ENCODE assay signal across 9 cellular contexts in the genomic region with DNA sequence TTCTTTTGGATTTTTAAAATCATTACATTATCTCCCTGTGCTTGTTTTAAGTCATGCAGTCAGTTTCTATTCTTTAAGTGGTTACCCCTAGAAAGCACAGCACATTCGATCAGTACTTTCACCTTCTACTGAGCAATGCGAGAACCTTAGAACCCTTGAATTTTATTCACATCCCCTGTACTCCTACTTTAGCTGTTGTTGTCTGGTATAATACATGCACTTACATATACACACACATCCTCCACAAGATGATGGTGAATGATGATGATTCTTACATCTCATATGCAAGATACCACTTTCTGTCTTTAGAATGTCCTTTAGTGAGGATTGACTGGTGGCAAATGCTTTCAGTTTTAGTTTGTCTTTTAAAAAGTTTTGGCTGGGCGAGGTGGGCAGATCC. TPM values are rescaled to one million over a fixed set of nuclear protein-coding genes. Genes with fewer than 3 reads are reported as not detected.
A peak's percentile ranks its signal among the peaks of the same experiment; 100 is the strongest.
DNase-seq lines count a peak whose midpoint lies in the region; ATAC-seq, FAIRE-seq and TF ChIP-seq lines count a peak whose summit lies in the region.
"Had no signal": no experiment of that assay in that cellular context is flagged by ENCODE, and none has a peak within 500 bp of the region (broad histone marks: within the 10 kb centered on the region; RNA-seq: fewer than 3 reads in every experiment).

No MANE protein-coding gene starts in this region.

- peak overlapping the region; percentile 46 for H3K27ac Mint-ChIP-seq in activated naive CD8-positive, alpha-beta T cell treated with anti-CD3 and anti-CD28 coated beads for 36 hours

- peak; percentile 60 for ATAC-seq in GM19452 (IDR thresholded peaks at IDR 0.05; ENCODE audit: unreplicated experiment)
- ATAC-seq in HG03103 (IDR thresholded peaks at IDR 0.05; ENCODE audit: low read depth, unreplicated experiment): peak; percentile 54

- H3K36me3 Mint-ChIP-seq in activated naive CD8-positive, alpha-beta T cell treated with anti-CD3 and anti-CD28 coated beads for 36 hours: peaks cover 3% of the 10 kb centered on the region

- H3K9me3 Mint-ChIP-seq in activated naive CD8-positive, alpha-beta T cell treated with anti-CD3 and anti-CD28 coated beads for 36 hours: no peaks in the 10 kb centered on the region

- DNase-seq in GM12891 (ENCODE audit: insufficient read length, low spot score) (no peak), NOMO-1 (lab: John Stamatoyannopoulos, UW; ENCODE audit: unreplicated experiment in 2 of 2) (no peak), KG1 (lab: John Stamatoyannopoulos, UW) (no peak)
- no peak for DNase-seq in activated naive CD8-positive, alpha-beta T cell treated with anti-CD3 and anti-CD28 coated beads for 36 hours
- no peak for DNase-seq in stimulated activated CD4-positive, alpha-beta T cell treated with anti-CD3 and anti-CD28 coated beads, Interleukin-4, amount 100 ng/mL, for 4 hours
- no peak for DNase-seq in activated CD4-positive, alpha-beta T cell treated with anti-CD3 and anti-CD28 coated beads for 48 hours
- DNase-seq: activated gamma-delta T cell had no signal

- FAIRE-seq in GM12891 (lab: Jason Lieb, UNC): peak; percentile 91

- peaks cover 29% of the 10 kb centered on the region for H3K4me1 Mint-ChIP-seq in activated naive CD8-positive, alpha-beta T cell treated with anti-CD3 and anti-CD28 coated beads for 36 hours

- peak overlapping the region; percentile 44 for H3K4me3 Mint-ChIP-seq in activated naive CD8-positive, alpha-beta T cell treated with anti-CD3 and anti-CD28 coated beads for 36 hours

- H3K27me3 Mint-ChIP-seq in activated naive CD8-positive, alpha-beta T cell treated with anti-CD3 and anti-CD28 coated beads for 36 hours: no peaks in the 10 kb centered on the region

- TF ChIP-seq POLR2A in GM12891 (IDR thresholded peaks at IDR 0.05; ENCODE audit: low read depth, low read length): no peak

TF ChIP-seq in GM12891, 5 proteins besides CTCF, POLR2A, EP300 and RAD21:
- TF ChIP-seq PAX5 (IDR thresholded peaks at IDR 0.05; ENCODE audit: insufficient read depth, low read length, severe bottlenecking): no peak
- TF ChIP-seq TAF1 (IDR thresholded peaks at IDR 0.05; ENCODE audit: low read depth, low read length): no peak
- TF ChIP-seq SPI1 (IDR thresholded peaks at IDR 0.05; ENCODE audit: low read depth, low read length): no peak
- no peak for TF ChIP-seq POLR2AphosphoS5 (IDR thresholded peaks at IDR 0.05; ENCODE audit: low read depth, low read length)
- no peak for TF ChIP-seq POU2F2 (IDR thresholded peaks at IDR 0.05; ENCODE audit: low read depth, low read length)

RNA-seq across cellular contexts. Expression of a gene that starts 5.7 kb away (rescaled TPM):
- polyA plus RNA-seq in GM12891 (2012; ENCODE audit: low read depth, missing spikeins): 11.4 TPM
- total RNA-seq in activated naive CD8-positive, alpha-beta T cell treated with anti-CD3 and anti-CD28 coated beads for 36 hours: 10 to 100 TPM; 25.9 to 29.1 TPM

RNA-seq across cellular contexts. Expression of a gene that starts 6.4 kb away (rescaled TPM):
- 0.59 TPM for polyA plus RNA-seq in GM12891 (2012; ENCODE audit: low read depth, missing spikeins)
- total RNA-seq in activated naive CD8-positive, alpha-beta T cell treated with anti-CD3 and anti-CD28 coated beads for 36 hours: 1 to 10 TPM; 5.3 to 6.1 TPM
